ENCODE assay signal across 1 cellular context in the genomic region with DNA sequence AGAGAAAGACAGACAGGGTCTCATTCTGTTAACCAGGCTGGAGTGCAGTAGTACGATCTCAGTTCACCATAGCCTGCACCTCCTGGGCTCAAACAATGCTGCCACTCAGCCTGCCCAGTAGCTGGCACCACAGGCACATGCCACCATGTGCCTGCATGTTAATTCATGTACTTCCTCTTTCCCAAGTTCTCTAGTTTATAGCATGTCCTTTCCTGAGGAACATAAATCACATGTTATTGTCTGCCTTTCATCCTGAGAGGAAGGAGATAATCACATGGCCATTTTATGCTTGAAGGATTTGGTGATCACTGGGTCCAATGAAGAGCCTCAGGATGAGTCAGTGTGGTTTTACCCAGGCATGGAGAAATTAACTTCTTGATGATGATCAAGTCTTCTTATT.
A peak's percentile ranks its signal among the peaks of the same experiment; 100 is the strongest.
TF ChIP-seq lines count a peak whose summit lies in the region.

No MANE protein-coding gene starts in this region.

TF ChIP-seq in K562, 482 proteins besides CTCF, POLR2A, EP300 and RAD21 (continued from another document):
- TF ChIP-seq GABPA (tag; conservative IDR thresholded peaks at IDR 0.05; ENCODE audit: low read depth) (0 out of 2 replicates have a peak, but pooled peaks have one; percentile 20), XRCC4 (IDR thresholded peaks at IDR 0.05; ENCODE audit: extremely low read depth, insufficient read depth, insufficient read length) (no peak), CCNT2 (IDR thresholded peaks at IDR 0.05; ENCODE audit: borderline replicate concordance, extremely low read depth, insufficient read length, low read depth, low read length) (no peak)
- TF ChIP-seq, protein P1, sequence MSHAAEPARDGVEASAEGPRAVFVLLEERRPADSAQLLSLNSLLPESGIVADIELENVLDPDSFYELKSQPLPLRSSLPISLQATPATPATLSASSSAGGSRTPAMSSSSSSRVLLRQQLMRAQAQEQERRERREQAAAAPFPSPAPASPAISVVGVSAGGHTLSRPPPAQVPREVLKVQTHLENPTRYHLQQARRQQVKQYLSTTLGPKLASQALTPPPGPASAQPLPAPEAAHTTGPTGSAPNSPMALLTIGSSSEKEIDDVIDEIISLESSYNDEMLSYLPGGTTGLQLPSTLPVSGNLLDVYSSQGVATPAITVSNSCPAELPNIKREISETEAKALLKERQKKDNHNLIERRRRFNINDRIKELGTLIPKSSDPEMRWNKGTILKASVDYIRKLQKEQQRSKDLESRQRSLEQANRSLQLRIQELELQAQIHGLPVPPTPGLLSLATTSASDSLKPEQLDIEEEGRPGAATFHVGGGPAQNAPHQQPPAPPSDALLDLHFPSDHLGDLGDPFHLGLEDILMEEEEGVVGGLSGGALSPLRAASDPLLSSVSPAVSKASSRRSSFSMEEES (CRISPR knock-in tag; IDR thresholded peaks at IDR 0.05) = peak; percentile 27; the same call in 1 of the 2 replicates
- TF ChIP-seq, protein P2, sequence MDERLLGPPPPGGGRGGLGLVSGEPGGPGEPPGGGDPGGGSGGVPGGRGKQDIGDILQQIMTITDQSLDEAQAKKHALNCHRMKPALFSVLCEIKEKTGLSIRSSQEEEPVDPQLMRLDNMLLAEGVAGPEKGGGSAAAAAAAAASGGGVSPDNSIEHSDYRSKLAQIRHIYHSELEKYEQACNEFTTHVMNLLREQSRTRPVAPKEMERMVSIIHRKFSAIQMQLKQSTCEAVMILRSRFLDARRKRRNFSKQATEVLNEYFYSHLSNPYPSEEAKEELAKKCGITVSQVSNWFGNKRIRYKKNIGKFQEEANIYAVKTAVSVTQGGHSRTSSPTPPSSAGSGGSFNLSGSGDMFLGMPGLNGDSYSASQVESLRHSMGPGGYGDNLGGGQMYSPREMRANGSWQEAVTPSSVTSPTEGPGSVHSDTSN (CRISPR knock-in tag; IDR thresholded peaks at IDR 0.05; ENCODE audit: low read depth) = no peak
- TF ChIP-seq, protein P2 (tag; conservative IDR thresholded peaks at IDR 0.05; ENCODE audit: low read depth) = peak; percentile 86
- TF ChIP-seq, protein P3, sequence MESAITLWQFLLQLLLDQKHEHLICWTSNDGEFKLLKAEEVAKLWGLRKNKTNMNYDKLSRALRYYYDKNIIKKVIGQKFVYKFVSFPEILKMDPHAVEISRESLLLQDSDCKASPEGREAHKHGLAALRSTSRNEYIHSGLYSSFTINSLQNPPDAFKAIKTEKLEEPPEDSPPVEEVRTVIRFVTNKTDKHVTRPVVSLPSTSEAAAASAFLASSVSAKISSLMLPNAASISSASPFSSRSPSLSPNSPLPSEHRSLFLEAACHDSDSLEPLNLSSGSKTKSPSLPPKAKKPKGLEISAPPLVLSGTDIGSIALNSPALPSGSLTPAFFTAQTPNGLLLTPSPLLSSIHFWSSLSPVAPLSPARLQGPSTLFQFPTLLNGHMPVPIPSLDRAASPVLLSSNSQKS (CRISPR knock-in tag; IDR thresholded peaks at IDR 0.05) = no peak
